9 cellular contexts compared by ENCODE assay signal in the genomic region with DNA sequence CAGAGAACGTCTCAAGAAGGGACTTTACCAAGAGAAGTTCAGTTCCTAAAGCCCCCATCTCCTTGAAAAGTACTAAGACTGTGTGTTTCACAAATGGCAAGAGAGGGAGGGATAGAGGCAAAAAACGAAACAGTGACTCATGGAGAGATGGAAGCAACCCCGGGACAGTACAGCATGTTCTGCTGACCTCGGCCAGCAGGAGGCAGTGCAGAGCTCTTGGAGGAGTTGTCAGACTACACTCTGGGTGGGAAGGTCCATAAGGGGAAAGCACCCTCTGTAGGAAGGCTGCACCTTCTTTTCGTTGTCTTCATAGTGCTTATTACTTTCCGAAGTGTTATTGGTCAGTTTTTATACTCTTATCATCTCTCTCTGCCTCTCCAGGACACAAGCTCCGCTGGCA.
DNase-seq lines count a peak whose midpoint lies in the region; TF ChIP-seq lines count a peak whose summit lies in the region.
"Had no signal": no experiment of that assay in that cellular context is flagged by ENCODE, and none has a peak within 500 bp of the region (broad histone marks: within the 10 kb centered on the region; RNA-seq: fewer than 3 reads in every experiment).

No MANE protein-coding gene starts in this region.

- CTCF ChIA-PET in RWPE1 (lab: Yijun Ruan, JAX): interaction anchor here (0.5 to 2.2 kb wide), 6 partner anchors 136 to 779 kb away, joined by 3 to 9 read pairs (median 3); no protein-coding TSS in a partner anchor

- POLR2A ChIA-PET in RWPE1 (lab: Yijun Ruan, JAX; ENCODE audit: low non-redundant PET): no interaction called here

- peak; percentile 10 for DNase-seq in NCI-H1436 (lab: John Stamatoyannopoulos, UW)
- no peak for DNase-seq in NCI-H1436 treated with DMSO at 0.1 percent for 48 hours (lab: John Stamatoyannopoulos, UW)
- DNase-seq in HUDEP-2 (lab: John Stamatoyannopoulos, UW; ENCODE audit: unreplicated experiment in 76 of 76): peak in 44 of 76 experiments; percentile 2 to 56 (median 27)
- DNase-seq in T-helper 22 cell (ENCODE audit: low read depth): peak; percentile 23
- peak; percentile 46 for DNase-seq in astrocyte of the hippocampus (ENCODE audit: low read depth, low spot score)
- peak; percentile 49 for DNase-seq in kidney tubule cell (ENCODE audit: low spot score)
- peak; percentile 22 to 40 for DNase-seq in stimulated activated CD8-positive, alpha-beta memory T cell treated with anti-CD3 and anti-CD28 coated beads, Interleukin-4, amount 100 ng/mL, for 1 hour (ENCODE audit: low read depth in 2 of 2, low spot score in 1 of 2)
- no peak for DNase-seq in RWPE1 (ENCODE audit: low spot score)

- TF ChIP-seq CTCF in RWPE1 (conservative IDR thresholded peaks at IDR 0.05; ENCODE audit: low read depth): no peak

- H3K27ac ChIP-seq in RWPE1: no peak overlapping the region
- H3K27ac ChIP-seq: BLaER1 treated with 17β-estradiol and CSF1 and Interleukin-3, amounts not matched to agents 10 nM and 100 nM had no signal

Comparison
In these comparisons a context has a peak if more than half of its experiments do, and no peak if none do; other contexts are left out.
1. DNase-seq: peak in NCI-H1436 (single experiment), HUDEP-2 (44 of 76), T-helper 22 cell (single experiment), astrocyte of the hippocampus (single experiment), kidney tubule cell (single experiment) and stimulated activated CD8-positive, alpha-beta memory T cell treated with anti-CD3 and anti-CD28 coated beads, Interleukin-4, amount 100 ng/mL, for 1 hour (2 of 2); none in NCI-H1436 treated with DMSO at 0.1 percent for 48 hours (single experiment) and RWPE1 (single experiment).